ENCODE assay signal across 8 cellular contexts in the genomic region with DNA sequence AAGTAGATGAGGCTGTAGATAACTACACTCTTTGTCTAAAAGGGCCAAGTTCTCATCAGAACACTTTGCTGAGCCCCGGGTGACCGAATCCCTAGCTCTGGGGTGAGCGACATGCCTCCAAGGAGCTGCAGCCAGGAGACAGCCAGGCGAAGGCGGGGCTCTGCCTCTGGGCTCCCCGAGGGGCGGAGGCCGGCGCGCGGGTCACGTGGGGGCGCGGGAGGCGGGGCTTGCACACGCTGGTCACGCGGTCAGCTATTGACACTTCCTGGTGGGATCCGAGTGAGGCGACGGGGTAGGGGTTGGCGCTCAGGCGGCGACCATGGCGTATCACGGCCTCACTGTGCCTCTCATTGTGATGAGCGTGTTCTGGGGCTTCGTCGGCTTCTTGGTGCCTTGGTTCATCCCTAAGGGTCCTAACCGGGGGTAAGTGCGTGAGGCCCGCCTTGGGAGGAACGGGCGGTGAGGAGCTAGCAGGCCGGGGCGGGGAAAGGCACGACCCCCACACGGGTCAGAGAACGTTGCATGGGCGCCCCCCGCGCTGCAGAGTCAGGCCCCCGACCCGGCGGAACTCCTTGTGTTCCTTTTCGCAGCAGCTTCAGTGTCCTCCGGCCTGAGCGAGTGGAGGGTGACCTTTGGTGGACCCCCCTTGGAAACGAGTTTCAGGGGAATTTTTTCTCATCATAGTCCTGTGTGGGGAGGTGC.
DNase-seq lines count a peak whose midpoint lies in the region; ATAC-seq lines count a peak whose summit lies in the region.

TSS of gene ATP6V0E1 (plus strand) at position 230 of the 702 bp plus-strand sequence. CDS start at position 320, 90 bp downstream.

- DNase-seq in C1 segment of cervical spinal cord (lab: John Stamatoyannopoulos, UW) (peak; percentile 66 to 96 (median 92)), NCI-H748 (lab: John Stamatoyannopoulos, UW; ENCODE audit: unreplicated experiment) (peak; percentile 92), cortex of kidney (lab: John Stamatoyannopoulos, UW) (peak; percentile 86), left kidney (ENCODE audit: low read depth, low spot score) (peak; percentile 97)
- DNase-seq in activated CD4-positive, alpha-beta T cell treated with anti-CD3 and anti-CD28 coated beads, Interleukin-2, amount 50 U/mL, for 1 hour: peak; percentile 91
- peak; percentile 97 to 98 for DNase-seq in stimulated activated CD4-positive, alpha-beta T cell treated with anti-CD3 and anti-CD28 coated beads, Interleukin-2, amount 100 ng/mL, for 24 hours

- ATAC-seq in GM19328 (IDR thresholded peaks at IDR 0.05; ENCODE audit: unreplicated experiment) (peak; percentile 76), HG03469 (IDR thresholded peaks at IDR 0.05; ENCODE audit: unreplicated experiment) (peak; percentile 78)

Comparison
In these comparisons a context has a peak if more than half of its experiments do, and no peak if none do; other contexts are left out.
1. Peak in every context shown above with its lines: DNase-seq and ATAC-seq.